1 cellular context compared by ENCODE assay signal in genomic region chr17:49459401-49459984, GRCh38.
A peak's percentile ranks its signal among the peaks of the same experiment; 100 is the strongest.
TF ChIP-seq lines count a peak whose summit lies in the region.

No MANE protein-coding gene starts in this region.

TF ChIP-seq in HEK293, 187 proteins besides CTCF, POLR2A, EP300 and RAD21 (continued from another document):
- TF ChIP-seq WT1 (tag by site-specific recombination; IDR thresholded peaks at IDR 0.05) (no peak), ZNF555 (tag by site-specific recombination; conservative IDR thresholded peaks at IDR 0.05) (no peak), ZNF433 (tag by site-specific recombination; IDR thresholded peaks at IDR 0.05; ENCODE audit: low read depth) (no peak), ZFHX2 (tag by site-specific recombination; conservative IDR thresholded peaks at IDR 0.05) (peak; percentile 65)
